18 cellular contexts compared by ENCODE assay signal in the genomic region with DNA sequence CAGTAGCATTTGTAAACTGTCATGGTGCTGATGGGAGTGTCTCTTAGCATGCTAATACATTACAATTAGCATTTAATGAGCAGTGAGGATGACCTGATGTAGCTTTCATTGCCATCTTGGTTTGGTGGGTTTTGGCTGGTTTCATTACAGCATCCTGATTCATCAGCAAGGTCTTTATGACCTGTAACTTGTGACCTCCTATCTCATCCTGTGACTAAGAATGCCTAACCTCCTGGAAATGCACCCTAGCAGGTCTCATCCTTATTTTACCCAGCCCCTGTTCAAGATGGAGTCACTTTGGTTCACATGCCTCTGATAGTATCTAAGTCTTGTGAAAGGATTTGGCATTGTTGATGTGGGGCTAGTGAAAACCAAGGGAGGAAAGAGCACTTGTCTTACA.
"Had no signal": no experiment of that assay in that cellular context is flagged by ENCODE, and none has a peak within 500 bp of the region (broad histone marks: within the 10 kb centered on the region; RNA-seq: fewer than 3 reads in every experiment).

No MANE protein-coding gene starts in this region.

- H3K27me3 ChIP-seq: esophagus muscularis mucosa, gastrocnemius medialis, upper lobe of right lung had no signal

- ATAC-seq: activated CD4-positive, CD25-positive, alpha-beta regulatory T cell treated with anti-CD3 and anti-CD28 coated beads, Interleukin-2, amount 50 U/mL, for 24 hours; activated naive CD4-positive, alpha-beta T cell treated with anti-CD3 and anti-CD28 coated beads, Interleukin-2, amount 50 U/mL, for 72 hours; gastrocnemius medialis; left ventricle myocardium superior; psoas muscle; sciatic nerve; T-helper 17 cell; upper lobe of right lung had no signal

- H3K27ac ChIP-seq: esophagus muscularis mucosa, gastrocnemius medialis, psoas muscle, upper lobe of right lung had no signal

- H3K4me1 ChIP-seq: esophagus muscularis mucosa, gastrocnemius medialis, psoas muscle, upper lobe of right lung had no signal

- H3K9me3 ChIP-seq: esophagus muscularis mucosa, gastrocnemius medialis, psoas muscle, upper lobe of right lung had no signal

- H3K4me3 ChIP-seq: esophagus muscularis mucosa, gastrocnemius medialis, psoas muscle, upper lobe of right lung had no signal

- DNase-seq: activated CD4-positive, alpha-beta T cell treated with anti-CD3 and anti-CD28 coated beads, Interleukin-2, amount 50 U/mL, for 4 hours; activated effector memory CD4-positive, alpha-beta T cell treated with Interleukin-2 at 50 U/mL for 16 hours; activated T-cell treated with anti-CD3 and anti-CD28 coated beads, Interleukin-2, amount 50 U/mL, for 24 hours; amygdala; endodermal cell; gastrocnemius medialis; islet precursor cell; left ventricle myocardium superior; nephron progenitor cell; psoas muscle; stimulated activated CD4-positive, alpha-beta T cell treated with anti-CD3 and anti-CD28 coated beads, Interleukin-12 subunit alpha, Interleukin-12 subunit beta, amount 100 ng/mL, for 4 hours; stimulated activated naive CD4-positive, alpha-beta T cell treated with Interleukin-2 at 50 U/mL for 16 hours; T-helper 17 cell; upper lobe of right lung had no signal

- H3K36me3 ChIP-seq: esophagus muscularis mucosa, gastrocnemius medialis, upper lobe of right lung had no signal
